ENCODE assay signal across 8 cellular contexts in the genomic region with DNA sequence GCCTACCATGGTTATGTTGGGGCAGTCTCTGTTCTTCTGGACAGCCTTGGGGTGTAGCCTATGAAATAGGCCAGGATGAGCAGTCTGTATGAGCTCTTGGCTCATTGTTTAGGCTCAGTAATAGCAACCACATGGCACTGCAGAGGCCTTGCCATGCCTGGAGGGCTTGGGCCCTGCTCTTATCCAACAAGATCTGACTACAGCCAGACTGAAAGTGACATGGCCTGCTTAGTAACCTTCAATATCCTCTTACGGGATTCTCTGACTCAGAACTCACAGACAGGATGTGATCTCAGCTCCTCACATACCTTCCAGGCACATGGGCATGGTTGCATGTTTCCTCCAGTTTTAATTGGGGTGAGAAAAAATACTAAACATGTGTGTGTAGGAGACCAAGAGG.
DNase-seq lines count a peak whose midpoint lies in the region; ATAC-seq, FAIRE-seq and TF ChIP-seq lines count a peak whose summit lies in the region.

No MANE protein-coding gene starts in this region.

- no peak overlapping the region for H3K9ac ChIP-seq in neuronal stem cell (ENCODE audit: low read depth, low read length, poor library complexity)

- no peak overlapping the region for H2BK5ac ChIP-seq in neuronal stem cell (ENCODE audit: low read length)

- ATAC-seq in GM19455 (IDR thresholded peaks at IDR 0.05; ENCODE audit: unreplicated experiment) = peak; percentile 78
- peak; percentile 99 for ATAC-seq in activated T-cell treated with anti-CD3 and anti-CD28 coated beads, Interleukin-2, amount 50 U/mL, for 72 hours (replicated peaks in 1 of 2)

- FAIRE-seq in urothelium cell line (lab: Jason Lieb, UNC) = no peak

- no peak overlapping the region for H2BK15ac ChIP-seq in neuronal stem cell (ENCODE audit: low read length)

- H3K27me3 ChIP-seq in BJ (ENCODE audit: control insufficient read depth, insufficient read depth, low read length) (no peaks in the 10 kb centered on the region), neuronal stem cell (ENCODE audit: control insufficient read depth in 3 of 3, insufficient read depth in 3 of 3, low read depth in 1 of 3, low read length in 3 of 3) (no peaks in the 10 kb centered on the region)

- no peak overlapping the region for H2AK5ac ChIP-seq in neuronal stem cell (ENCODE audit: low read depth, low read length)

- CTCF ChIA-PET in BJ (lab: Yijun Ruan, JAX) = interaction anchor here (1.2 kb wide), 1 partner anchor 236 kb away, joined by 5 read pairs; no protein-coding TSS in a partner anchor

- no peak overlapping the region for H4K8ac ChIP-seq in neuronal stem cell (ENCODE audit: low read depth, low read length)

- H3K9me3 Mint-ChIP-seq in activated T-cell treated with anti-CD3 and anti-CD28 coated beads, Interleukin-2, amount 50 U/mL, for 72 hours = peaks cover 3 to 5% of the 10 kb centered on the region in 2 donors

- peak overlapping the region; percentile 80 for H3K27ac Mint-ChIP-seq in activated T-cell treated with anti-CD3 and anti-CD28 coated beads, Interleukin-2, amount 50 U/mL, for 72 hours

- H3K14ac ChIP-seq in neuronal stem cell (ENCODE audit: low read length) = no peak overlapping the region

- DNase-seq in BJ (ENCODE audit: low read depth) (peak; percentile 100), HT1080 (ENCODE audit: low read depth) (peak; percentile 97), kidney glomerular epithelial cell (lab: John Stamatoyannopoulos, UW) (peak; percentile 84), urothelium cell line (ENCODE audit: low spot score) (peak; percentile 57), NCI-H345 (lab: John Stamatoyannopoulos, UW) (no peak), neuronal stem cell (ENCODE audit: low spot score) (no peak)
- peak; percentile 59 for DNase-seq in activated T-cell treated with anti-CD3 and anti-CD28 coated beads, Interleukin-2, amount 50 U/mL, for 72 hours

- H3K23ac ChIP-seq in neuronal stem cell (ENCODE audit: low read depth, low read length, poor library complexity) = no peak overlapping the region

- H3K18ac ChIP-seq in neuronal stem cell (ENCODE audit: low read length) = no peak overlapping the region

- H2BK120ac ChIP-seq in neuronal stem cell (ENCODE audit: low read depth, low read length) = no peak overlapping the region

- no peak for TF ChIP-seq CTCF in BJ (IDR thresholded peaks at IDR 0.05; ENCODE audit: insufficient read depth, low read depth, low read length)

- H3K4me3 ChIP-seq in BJ (ENCODE audit: low read depth, low read length) (no peak overlapping the region), neuronal stem cell (ENCODE audit: low read length in 2 of 2) (no peak overlapping the region)

- peaks cover 22% of the 10 kb centered on the region for H3K4me1 Mint-ChIP-seq in activated T-cell treated with anti-CD3 and anti-CD28 coated beads, Interleukin-2, amount 50 U/mL, for 72 hours (ENCODE audit: low read depth)

- H3K36me3 ChIP-seq in BJ (ENCODE audit: control insufficient read depth, insufficient read depth, low read length) (no peaks in the 10 kb centered on the region), neuronal stem cell (replicated peaks in 1 of 2; ENCODE audit: control insufficient read depth in 2 of 2, insufficient read depth in 2 of 2, low read length in 2 of 2) (no peaks in the 10 kb centered on the region)

- peak overlapping the region in 1 of 2 donors; percentile 21 for H3K4me3 Mint-ChIP-seq in activated T-cell treated with anti-CD3 and anti-CD28 coated beads, Interleukin-2, amount 50 U/mL, for 72 hours

- H3K4me1 ChIP-seq in neuronal stem cell (ENCODE audit: control insufficient read depth in 2 of 2, insufficient read depth in 1 of 2, low read depth in 1 of 2, low read length in 2 of 2) = no peaks in the 10 kb centered on the region

- no peak overlapping the region for H3K4me2 ChIP-seq in neuronal stem cell (ENCODE audit: insufficient read depth, low read length, poor library complexity, severe bottlenecking)

- no peaks in the 10 kb centered on the region for H3K79me1 ChIP-seq in neuronal stem cell (ENCODE audit: low read depth, low read length)

- WGBS in neuronal stem cell (ENCODE audit: extremely low coverage in 2 of 2, insufficient read length in 2 of 2, insufficient replicate concordance in 1 of 2), 2 donors = no CpG with 5 or more reads among the region's 1 CpG

- H3K27ac ChIP-seq in neuronal stem cell (replicated peaks; ENCODE audit: low read length) = no peak overlapping the region

- peaks cover 5 to 8% of the 10 kb centered on the region in 2 donors for H3K36me3 Mint-ChIP-seq in activated T-cell treated with anti-CD3 and anti-CD28 coated beads, Interleukin-2, amount 50 U/mL, for 72 hours (ENCODE audit: insufficient read depth in 2 of 2)

- H3K9me3 ChIP-seq in neuronal stem cell (replicated peaks in 1 of 2; ENCODE audit: control insufficient read depth in 2 of 2, insufficient read depth in 1 of 2, low read depth in 1 of 2, low read length in 2 of 2) = no peaks in the 10 kb centered on the region

- H3K27me3 Mint-ChIP-seq in activated T-cell treated with anti-CD3 and anti-CD28 coated beads, Interleukin-2, amount 50 U/mL, for 72 hours (ENCODE audit: low read depth) = peaks cover 6% of the 10 kb centered on the region

- no peak overlapping the region for H2BK12ac ChIP-seq in neuronal stem cell (ENCODE audit: low read length)

- no peak overlapping the region for H2AFZ ChIP-seq in neuronal stem cell (ENCODE audit: low read length)

- POLR2A ChIA-PET in BJ (lab: Charles Lee) = interaction anchor here (0.6 to 0.8 kb wide), 2 partner anchors 192 to 288 kb away, joined by 3 to 4 read pairs; no protein-coding TSS in a partner anchor

- no peak overlapping the region for H4K91ac ChIP-seq in neuronal stem cell (ENCODE audit: low read depth, low read length, poor library complexity)

- H3K4ac ChIP-seq in neuronal stem cell (ENCODE audit: low read length) = no peak overlapping the region

Comparison
In these comparisons a context has a peak if more than half of its experiments do, and no peak if none do; other contexts are left out.
1. DNase-seq: peak in BJ (single experiment), HT1080 (single experiment), activated T-cell treated with anti-CD3 and anti-CD28 coated beads, Interleukin-2, amount 50 U/mL, for 72 hours (2 of 2), kidney glomerular epithelial cell (single experiment) and urothelium cell line (single experiment); none in NCI-H345 (single experiment) and neuronal stem cell (single experiment).